In the genomic region with DNA sequence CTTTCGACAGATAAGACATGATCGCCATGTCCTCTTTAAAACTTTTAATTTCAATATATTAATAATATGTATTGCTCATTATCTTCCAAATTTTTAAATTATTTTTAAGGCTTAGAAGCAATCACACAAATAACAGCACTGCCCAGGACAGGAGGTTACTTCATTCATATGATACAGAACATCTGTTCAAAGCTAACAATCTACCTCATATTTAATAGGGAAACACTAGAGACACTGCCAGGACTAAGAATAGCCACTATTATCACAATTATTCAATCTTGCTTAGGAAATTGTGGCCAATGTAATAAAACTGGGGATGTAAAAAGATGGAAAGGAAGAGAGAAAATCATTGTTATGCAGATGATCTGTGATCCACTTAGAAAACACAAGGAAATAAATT, we compare ENCODE assay signal across 30 cellular contexts. TPM values are rescaled to one million over a fixed set of nuclear protein-coding genes. Genes with fewer than 3 reads are reported as not detected.
"Had no signal": no experiment of that assay in that cellular context is flagged by ENCODE, and none has a peak within 500 bp of the region (broad histone marks: within the 10 kb centered on the region; RNA-seq: fewer than 3 reads in every experiment).

No MANE protein-coding gene starts in this region.

- H3K9me3 ChIP-seq: gastrocnemius medialis, heart left ventricle, prostate gland, right atrium auricular region, spleen, testis, tibial artery had no signal

- H3K27me3 ChIP-seq: dorsolateral prefrontal cortex, gastrocnemius medialis, heart left ventricle, hepatocyte, right atrium auricular region, spleen, testis, tibial artery had no signal

- H3K4me1 ChIP-seq: gastrocnemius medialis, prostate gland, right atrium auricular region, testis, tibial artery had no signal

- H3K36me3 ChIP-seq: gastrocnemius medialis, heart left ventricle, prostate gland, right atrium auricular region, spleen, tibial artery had no signal

- DNase-seq: caudate nucleus; cerebellar nuclear complex; cortex of kidney; dorsolateral prefrontal cortex; effector CD4-positive, alpha-beta T cell; gastrocnemius medialis; heart left ventricle; mesendoderm; midbrain; naive thymus-derived CD4-positive, alpha-beta T cell; nephron progenitor cell; nucleus accumbens; spleen; stimulated activated CD4-positive, alpha-beta T cell treated with anti-CD3 and anti-CD28 coated beads, Interleukin-4, amount 100 ng/mL, for 4 hours; stimulated activated naive CD8-positive, alpha-beta T cell treated with anti-CD3 and anti-CD28 coated beads, Interleukin-15, Interleukin-2, amounts not matched to agents 100 U/mL and 50 U/mL, for 24 hours; substantia nigra; testis; tibial artery had no signal

- ATAC-seq: gastrocnemius medialis; naive thymus-derived CD4-positive, alpha-beta T cell; stimulated activated memory B cell treated with anti-CD40 and anti-IgM and Interleukin-4, amounts not matched to agents 10 μg/mL and 1 μg/mL and 100 μg/mL, for 72 hours; stimulated activated naive CD8-positive, alpha-beta T cell treated with anti-CD3 and anti-CD28 coated beads, Interleukin-15, Interleukin-2, amounts not matched to agents 100 U/mL and 50 U/mL, for 24 hours had no signal

- H3K27ac ChIP-seq: dorsolateral prefrontal cortex, gastrocnemius medialis, hepatocyte, prostate gland, right atrium auricular region, skin epidermis, spleen, testis, tibial artery had no signal

- H3K4me3 ChIP-seq: dorsolateral prefrontal cortex, gastrocnemius medialis, heart left ventricle, hepatocyte, prostate gland, right atrium auricular region, skin epidermis, spleen, testis, tibial artery had no signal

RNA-seq across cellular contexts. Expression of gene CLCA1, which starts 10.0 kb away (rescaled TPM):
- total RNA-seq: fibroblast of lung; kidney epithelial cell; lower leg skin; lung microvascular endothelial cell; naive thymus-derived CD4-positive, alpha-beta T cell; osteocyte; right atrium auricular region; spleen; urinary bladder had no signal
- polyA plus RNA-seq: naive thymus-derived CD4-positive, alpha-beta T cell; urinary bladder had no signal

RNA-seq across cellular contexts. Expression of gene CLCA2, which starts 54.8 kb away (rescaled TPM):
- total RNA-seq: gastrocnemius medialis; hepatocyte; kidney epithelial cell; lung microvascular endothelial cell; mucosa of gallbladder; naive thymus-derived CD4-positive, alpha-beta T cell; right atrium auricular region; spleen had no signal
- polyA plus RNA-seq: naive thymus-derived CD4-positive, alpha-beta T cell had no signal
